In genomic region chr18:48832961-48833700, GRCh38 we compare ENCODE assay signal across 9 cellular contexts.
DNase-seq lines count a peak whose midpoint lies in the region; ATAC-seq and TF ChIP-seq lines count a peak whose summit lies in the region.
"Had no signal": no experiment of that assay in that cellular context is flagged by ENCODE, and none has a peak within 500 bp of the region (broad histone marks: within the 10 kb centered on the region; RNA-seq: fewer than 3 reads in every experiment).

No MANE protein-coding gene starts in this region.

- intact Hi-C loops in activated T-helper 2 cell treated with anti-CD3 and anti-CD28 coated beads, Interferon-gamma antibody, Interleukin-2, Interleukin-4, amounts not matched to agents 10 μg/mL and 5 μg/mL and 100 μg/mL, durations not matched to agents 14 hours and 24 hours and 36 hours (cut with micrococcal nuclease), result loop anchor here (10.0 kb wide), 1 partner anchor 112 kb away; no protein-coding TSS in a partner anchor
- intact Hi-C loops in testis (cut with DNase I; ENCODE audit: low total_unique reads), result no loop called here

- no peaks in the 10 kb centered on the region for H3K9me3 ChIP-seq in testis
- H3K9me3 ChIP-seq: psoas muscle had no signal

- H3K4me3 Mint-ChIP-seq in activated T-helper 2 cell treated with anti-CD3 and anti-CD28 coated beads, Interferon-gamma antibody, Interleukin-2, Interleukin-4, amounts not matched to agents 10 μg/mL and 5 μg/mL and 100 μg/mL, durations not matched to agents 14 hours and 24 hours and 36 hours (ENCODE audit: low read depth), result peak overlapping the region; percentile 85
- H3K4me3 Mint-ChIP-seq in immature natural killer cell, result peak overlapping the region; percentile 83 to 97 (median 92)

- no peak for ATAC-seq in GM18909 (IDR thresholded peaks at IDR 0.05; ENCODE audit: poor library complexity, unreplicated experiment)
- no peak for ATAC-seq in HG03159 (IDR thresholded peaks at IDR 0.05; ENCODE audit: unreplicated experiment)

- peaks cover 12% of the 10 kb centered on the region for H3K4me1 ChIP-seq in testis

- no peak for TF ChIP-seq POLR2A in testis (IDR thresholded peaks at IDR 0.05)

- WGBS in testis, 2 donors, result 74 to 86% methylated on average over 9 to 14 of the region's 15 CpGs

- DNase-seq in GM12864 (ENCODE audit: low read depth) (no peak), NCI-H69 (lab: John Stamatoyannopoulos, UW) (peak; percentile 98), immature natural killer cell (peak in 2 of 3 donors; percentile 32 to 38), testis (peak; percentile 12), NCI-H2107 treated with DMSO at 0.1 percent for 48 hours (lab: John Stamatoyannopoulos, UW; ENCODE audit: unreplicated experiment) (no peak)
- no peak for DNase-seq in activated T-helper 2 cell treated with anti-CD3 and anti-CD28 coated beads, Interferon-gamma antibody, Interleukin-2, Interleukin-4, amounts not matched to agents 10 μg/mL and 5 μg/mL and 100 μg/mL, durations not matched to agents 14 hours and 24 hours and 36 hours (ENCODE audit: low spot score)

- H3K27ac ChIP-seq in testis, result no peak overlapping the region
- H3K27ac ChIP-seq: psoas muscle had no signal

- no peaks in the 10 kb centered on the region for H3K27me3 Mint-ChIP-seq in activated T-helper 2 cell treated with anti-CD3 and anti-CD28 coated beads, Interferon-gamma antibody, Interleukin-2, Interleukin-4, amounts not matched to agents 10 μg/mL and 5 μg/mL and 100 μg/mL, durations not matched to agents 14 hours and 24 hours and 36 hours (ENCODE audit: low read depth)
- peaks cover 4 to 15% (median 13%) of the 10 kb centered on the region in 3 donors for H3K27me3 Mint-ChIP-seq in immature natural killer cell (ENCODE audit: low read depth in 3 of 3)

- peaks cover 5% of the 10 kb centered on the region for H3K36me3 Mint-ChIP-seq in activated T-helper 2 cell treated with anti-CD3 and anti-CD28 coated beads, Interferon-gamma antibody, Interleukin-2, Interleukin-4, amounts not matched to agents 10 μg/mL and 5 μg/mL and 100 μg/mL, durations not matched to agents 14 hours and 24 hours and 36 hours (ENCODE audit: low read depth)
- H3K36me3 Mint-ChIP-seq in immature natural killer cell, result peaks cover 3 to 13% (median 4%) of the 10 kb centered on the region in 3 donors

- H3K36me3 ChIP-seq in testis (ENCODE audit: low read depth, missing control alignments), result no peaks in the 10 kb centered on the region

- TF ChIP-seq CTCF in GM12864 (IDR thresholded peaks at IDR 0.05; ENCODE audit: low read depth, low read length, missing control alignments) (no peak), testis (IDR thresholded peaks at IDR 0.05) (no peak)

- H3K27ac Mint-ChIP-seq in activated T-helper 2 cell treated with anti-CD3 and anti-CD28 coated beads, Interferon-gamma antibody, Interleukin-2, Interleukin-4, amounts not matched to agents 10 μg/mL and 5 μg/mL and 100 μg/mL, durations not matched to agents 14 hours and 24 hours and 36 hours, result peak overlapping the region; percentile 98
- H3K27ac Mint-ChIP-seq in immature natural killer cell, result peak overlapping the region; percentile 95 to 100 (median 98)

- no peaks in the 10 kb centered on the region for H3K9me3 Mint-ChIP-seq in activated T-helper 2 cell treated with anti-CD3 and anti-CD28 coated beads, Interferon-gamma antibody, Interleukin-2, Interleukin-4, amounts not matched to agents 10 μg/mL and 5 μg/mL and 100 μg/mL, durations not matched to agents 14 hours and 24 hours and 36 hours
- no peaks in the 10 kb centered on the region for H3K9me3 Mint-ChIP-seq in immature natural killer cell

- H3K27me3 ChIP-seq in testis, result no peaks in the 10 kb centered on the region

- H3K4me1 Mint-ChIP-seq in activated T-helper 2 cell treated with anti-CD3 and anti-CD28 coated beads, Interferon-gamma antibody, Interleukin-2, Interleukin-4, amounts not matched to agents 10 μg/mL and 5 μg/mL and 100 μg/mL, durations not matched to agents 14 hours and 24 hours and 36 hours (ENCODE audit: low read depth), result peaks cover 53% of the 10 kb centered on the region
- peaks cover 95 to 97% of the 10 kb centered on the region in 2 donors for H3K4me1 Mint-ChIP-seq in immature natural killer cell

- H3K4me3 ChIP-seq in GM12864 (ENCODE audit: low read depth, low read length) (peak overlapping the region; percentile 45), testis (no peak overlapping the region)
- H3K4me3 ChIP-seq: psoas muscle had no signal

Comparison
In these comparisons a context has a peak if more than half of its experiments do, and no peak if none do; other contexts are left out.
1. DNase-seq: peak in NCI-H69 (single experiment), immature natural killer cell (2 of 3) and testis (single experiment); none in GM12864 (single experiment), activated T-helper 2 cell treated with anti-CD3 and anti-CD28 coated beads, Interferon-gamma antibody, Interleukin-2, Interleukin-4, amounts not matched to agents 10 μg/mL and 5 μg/mL and 100 μg/mL, durations not matched to agents 14 hours and 24 hours and 36 hours (single experiment) and NCI-H2107 treated with DMSO at 0.1 percent for 48 hours (single experiment).